ENCODE assay signal across 14 cellular contexts in genomic region chr2:140851258-140851657, GRCh38.
A peak's percentile ranks its signal among the peaks of the same experiment; 100 is the strongest.
DNase-seq lines count a peak whose midpoint lies in the region; ATAC-seq and TF ChIP-seq lines count a peak whose summit lies in the region.
"Had no signal": no experiment of that assay in that cellular context is flagged by ENCODE, and none has a peak within 500 bp of the region (broad histone marks: within the 10 kb centered on the region; RNA-seq: fewer than 3 reads in every experiment).

No MANE protein-coding gene starts in this region.

- no peak for ATAC-seq in HG02885 (IDR thresholded peaks at IDR 0.05; ENCODE audit: poor library complexity, unreplicated experiment)
- ATAC-seq: GM23338, HCT116 had no signal

- DNase-seq in HCEC 1CT (peak; percentile 42), caudate nucleus (lab: John Stamatoyannopoulos, UW) (no peak), foreskin fibroblast (peak; percentile 6 to 43), activated gamma-delta T cell treated with Interleukin-2 at 50 U/mL for 16 hours (no peak), posterior cingulate gyrus (no peak)
- DNase-seq: AML-193; Caco-2; CD4-positive, alpha-beta T cell; GF-D8; HFFc6 had no signal

- H3K27ac ChIP-seq in caudate nucleus (ENCODE audit: low read depth, low read length), result peak overlapping the region; percentile 22
- H3K27ac ChIP-seq: C4-2B had no signal

- intact Hi-C loops in posterior cingulate gyrus (cut with DNase I), result no loop called here

- H3K4me3 ChIP-seq in foreskin fibroblast (ENCODE audit: low read depth in 1 of 2, low read length in 2 of 2), result no peak overlapping the region
- H3K4me3 ChIP-seq: GM23338 had no signal

- TF ChIP-seq CTCF in foreskin fibroblast (IDR thresholded peaks at IDR 0.05; ENCODE audit: low read depth, low read length), result no peak

Comparison
In these comparisons a context has a peak if more than half of its experiments do, and no peak if none do; other contexts are left out.
1. DNase-seq: peak in HCEC 1CT (single experiment) and foreskin fibroblast (2 of 2); none in caudate nucleus (0 of 61), activated gamma-delta T cell treated with Interleukin-2 at 50 U/mL for 16 hours (single experiment) and posterior cingulate gyrus (0 of 10).